Comparison of ENCODE assay signal across 1 cellular context in genomic region chr4:86496094-86497060, GRCh38.
TF ChIP-seq lines count a peak whose summit lies in the region.

No MANE protein-coding gene starts in this region.

TF ChIP-seq in GM23338, 12 proteins besides CTCF, POLR2A, EP300 and RAD21 (continued from another document):
- TF ChIP-seq CREB1 (CRISPR knock-in tag; IDR thresholded peaks at IDR 0.05; ENCODE audit: low read depth) = no peak
